ENCODE assay signal across 22 cellular contexts in the genomic region with DNA sequence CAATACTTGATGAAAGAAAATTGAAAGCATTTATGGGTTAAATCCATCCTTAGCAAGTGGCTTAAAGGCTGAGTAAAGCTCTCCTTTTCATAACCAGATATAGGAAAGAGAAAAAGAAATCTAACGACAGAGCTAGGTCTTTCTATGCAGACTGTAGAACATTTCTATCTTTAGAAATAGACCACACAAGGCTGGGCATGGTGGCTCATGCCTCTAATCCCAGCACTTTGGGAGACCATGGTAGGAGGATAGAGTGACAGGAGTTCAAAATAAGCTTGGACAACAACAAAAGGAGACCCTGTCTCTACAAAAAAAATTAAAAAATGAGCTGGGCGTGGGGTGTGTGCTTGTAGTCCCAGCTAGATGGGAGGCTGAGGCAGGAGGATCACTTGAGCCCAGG.
"Had no signal": no experiment of that assay in that cellular context is flagged by ENCODE, and none has a peak within 500 bp of the region (broad histone marks: within the 10 kb centered on the region; RNA-seq: fewer than 3 reads in every experiment).

No MANE protein-coding gene starts in this region.

- DNase-seq: dorsolateral prefrontal cortex; effector CD4-positive, alpha-beta T cell; head of caudate nucleus; left ventricle myocardium superior; lower lobe of right lung; naive B cell; pancreas; sigmoid colon; spleen; stimulated activated CD4-positive, alpha-beta T cell treated with anti-CD3 and anti-CD28 coated beads, Interleukin-4, amount 100 ng/mL, for 4 hours; stimulated activated naive CD8-positive, alpha-beta T cell treated with anti-CD3 and anti-CD28 coated beads, Interleukin-15, Interleukin-2, amounts not matched to agents 100 U/mL and 50 U/mL, for 24 hours; substantia nigra; testis; tibial artery had no signal

- H3K9me3 ChIP-seq: lower lobe of right lung, neutrophil, pancreas, right atrium auricular region, testis, tibial artery had no signal

- H3K4me3 ChIP-seq: dorsolateral prefrontal cortex, lower lobe of right lung, pancreas, right atrium auricular region, sigmoid colon, skin epidermis, spleen, testis, tibial artery had no signal

- ATAC-seq: left ventricle myocardium superior; lower lobe of right lung; natural killer cell treated with Interleukin-12 subunit alpha and Interleukin-12 subunit beta and Interleukin-15 and Interleukin-18, amount 100 ng/mL, for 72 hours; pancreas; stimulated activated memory B cell treated with anti-CD40 and anti-IgM and Interleukin-4, amounts not matched to agents 10 μg/mL and 1 μg/mL and 100 μg/mL, for 72 hours; stimulated activated naive CD8-positive, alpha-beta T cell treated with anti-CD3 and anti-CD28 coated beads, Interleukin-15, Interleukin-2, amounts not matched to agents 100 U/mL and 50 U/mL, for 24 hours had no signal

- H3K4me3 Mint-ChIP-seq: memory B cell; naive B cell; natural killer cell treated with Interleukin-12 subunit alpha and Interleukin-12 subunit beta and Interleukin-15 and Interleukin-18, amount 100 ng/mL, for 72 hours; neural crest cell; stimulated activated memory B cell treated with anti-CD40 and anti-IgM and Interleukin-4, amounts not matched to agents 10 μg/mL and 1 μg/mL and 100 μg/mL, for 72 hours; type B pancreatic cell had no signal

- H3K9me3 Mint-ChIP-seq: natural killer cell treated with Interleukin-12 subunit alpha and Interleukin-12 subunit beta and Interleukin-15 and Interleukin-18, amount 100 ng/mL, for 72 hours had no signal

- H3K36me3 Mint-ChIP-seq: memory B cell; naive B cell; natural killer cell treated with Interleukin-12 subunit alpha and Interleukin-12 subunit beta and Interleukin-15 and Interleukin-18, amount 100 ng/mL, for 72 hours had no signal

- H3K4me1 Mint-ChIP-seq: memory B cell; naive B cell; stimulated activated memory B cell treated with anti-CD40 and anti-IgM and Interleukin-4, amounts not matched to agents 10 μg/mL and 1 μg/mL and 100 μg/mL, for 72 hours had no signal

- H3K27ac Mint-ChIP-seq: memory B cell; naive B cell; natural killer cell treated with Interleukin-12 subunit alpha and Interleukin-12 subunit beta and Interleukin-15 and Interleukin-18, amount 100 ng/mL, for 72 hours; stimulated activated memory B cell treated with anti-CD40 and anti-IgM and Interleukin-4, amounts not matched to agents 10 μg/mL and 1 μg/mL and 100 μg/mL, for 72 hours; type B pancreatic cell had no signal

- H3K36me3 ChIP-seq: neutrophil had no signal

- H3K4me1 ChIP-seq: lower lobe of right lung, pancreas, right atrium auricular region, spleen, testis, tibial artery had no signal

- H3K27me3 Mint-ChIP-seq: type B pancreatic cell had no signal

- H3K27me3 ChIP-seq: dorsolateral prefrontal cortex, neutrophil, pancreas, right atrium auricular region, sigmoid colon, spleen, testis, tibial artery had no signal

- H3K27ac ChIP-seq: dorsolateral prefrontal cortex, lower lobe of right lung, neutrophil, pancreas, right atrium auricular region, sigmoid colon, skin epidermis, spleen, testis, tibial artery had no signal
